In the genomic region with DNA sequence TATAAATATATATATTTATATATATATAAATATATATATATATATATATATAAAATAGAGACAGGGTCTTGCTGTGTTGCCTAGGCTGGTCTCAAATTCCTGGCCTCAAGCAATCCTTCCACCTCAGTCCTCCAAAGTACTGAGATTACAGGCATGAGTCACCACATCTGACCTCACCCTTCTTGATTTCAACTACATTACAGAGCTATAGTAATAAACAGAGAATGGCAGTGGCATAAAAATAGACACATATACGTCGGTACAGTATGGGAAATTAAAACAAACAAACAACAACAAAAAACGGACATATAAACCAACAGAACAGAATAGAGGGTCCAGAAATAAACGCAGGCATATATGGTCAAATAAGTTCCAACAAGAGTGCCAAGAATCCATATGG, we compare ENCODE assay signal across 3 cellular contexts.
TF ChIP-seq lines count a peak whose summit lies in the region.

No MANE protein-coding gene starts in this region.

TF ChIP-seq in endothelial cell of umbilical vein, 7 proteins besides CTCF, POLR2A, EP300 and RAD21 (continued from another document):
- TF ChIP-seq, protein P1, sequence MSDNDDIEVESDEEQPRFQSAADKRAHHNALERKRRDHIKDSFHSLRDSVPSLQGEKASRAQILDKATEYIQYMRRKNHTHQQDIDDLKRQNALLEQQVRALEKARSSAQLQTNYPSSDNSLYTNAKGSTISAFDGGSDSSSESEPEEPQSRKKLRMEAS (IDR thresholded peaks at IDR 0.05; ENCODE audit: insufficient read depth, insufficient read length), result no peak
- TF ChIP-seq GATA2 (IDR thresholded peaks at IDR 0.05; ENCODE audit: insufficient read depth, insufficient read length, low read depth, low read length), result no peak

TF ChIP-seq in neural cell, 6 proteins besides CTCF, POLR2A, EP300 and RAD21 (continued from another document):
- TF ChIP-seq, protein P2, sequence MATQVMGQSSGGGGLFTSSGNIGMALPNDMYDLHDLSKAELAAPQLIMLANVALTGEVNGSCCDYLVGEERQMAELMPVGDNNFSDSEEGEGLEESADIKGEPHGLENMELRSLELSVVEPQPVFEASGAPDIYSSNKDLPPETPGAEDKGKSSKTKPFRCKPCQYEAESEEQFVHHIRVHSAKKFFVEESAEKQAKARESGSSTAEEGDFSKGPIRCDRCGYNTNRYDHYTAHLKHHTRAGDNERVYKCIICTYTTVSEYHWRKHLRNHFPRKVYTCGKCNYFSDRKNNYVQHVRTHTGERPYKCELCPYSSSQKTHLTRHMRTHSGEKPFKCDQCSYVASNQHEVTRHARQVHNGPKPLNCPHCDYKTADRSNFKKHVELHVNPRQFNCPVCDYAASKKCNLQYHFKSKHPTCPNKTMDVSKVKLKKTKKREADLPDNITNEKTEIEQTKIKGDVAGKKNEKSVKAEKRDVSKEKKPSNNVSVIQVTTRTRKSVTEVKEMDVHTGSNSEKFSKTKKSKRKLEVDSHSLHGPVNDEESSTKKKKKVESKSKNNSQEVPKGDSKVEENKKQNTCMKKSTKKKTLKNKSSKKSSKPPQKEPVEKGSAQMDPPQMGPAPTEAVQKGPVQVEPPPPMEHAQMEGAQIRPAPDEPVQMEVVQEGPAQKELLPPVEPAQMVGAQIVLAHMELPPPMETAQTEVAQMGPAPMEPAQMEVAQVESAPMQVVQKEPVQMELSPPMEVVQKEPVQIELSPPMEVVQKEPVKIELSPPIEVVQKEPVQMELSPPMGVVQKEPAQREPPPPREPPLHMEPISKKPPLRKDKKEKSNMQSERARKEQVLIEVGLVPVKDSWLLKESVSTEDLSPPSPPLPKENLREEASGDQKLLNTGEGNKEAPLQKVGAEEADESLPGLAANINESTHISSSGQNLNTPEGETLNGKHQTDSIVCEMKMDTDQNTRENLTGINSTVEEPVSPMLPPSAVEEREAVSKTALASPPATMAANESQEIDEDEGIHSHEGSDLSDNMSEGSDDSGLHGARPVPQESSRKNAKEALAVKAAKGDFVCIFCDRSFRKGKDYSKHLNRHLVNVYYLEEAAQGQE (IDR thresholded peaks at IDR 0.05; ENCODE audit: borderline replicate concordance), result no peak
- TF ChIP-seq SMC3 (conservative IDR thresholded peaks at IDR 0.05; ENCODE audit: poor library complexity), result no peak
- TF ChIP-seq MXI1 (conservative IDR thresholded peaks at IDR 0.05; ENCODE audit: poor library complexity, severe bottlenecking), result no peak

TF ChIP-seq in WTC11, 78 proteins besides CTCF, POLR2A, EP300 and RAD21 (continued from another document):
- TF ChIP-seq, protein P3, sequence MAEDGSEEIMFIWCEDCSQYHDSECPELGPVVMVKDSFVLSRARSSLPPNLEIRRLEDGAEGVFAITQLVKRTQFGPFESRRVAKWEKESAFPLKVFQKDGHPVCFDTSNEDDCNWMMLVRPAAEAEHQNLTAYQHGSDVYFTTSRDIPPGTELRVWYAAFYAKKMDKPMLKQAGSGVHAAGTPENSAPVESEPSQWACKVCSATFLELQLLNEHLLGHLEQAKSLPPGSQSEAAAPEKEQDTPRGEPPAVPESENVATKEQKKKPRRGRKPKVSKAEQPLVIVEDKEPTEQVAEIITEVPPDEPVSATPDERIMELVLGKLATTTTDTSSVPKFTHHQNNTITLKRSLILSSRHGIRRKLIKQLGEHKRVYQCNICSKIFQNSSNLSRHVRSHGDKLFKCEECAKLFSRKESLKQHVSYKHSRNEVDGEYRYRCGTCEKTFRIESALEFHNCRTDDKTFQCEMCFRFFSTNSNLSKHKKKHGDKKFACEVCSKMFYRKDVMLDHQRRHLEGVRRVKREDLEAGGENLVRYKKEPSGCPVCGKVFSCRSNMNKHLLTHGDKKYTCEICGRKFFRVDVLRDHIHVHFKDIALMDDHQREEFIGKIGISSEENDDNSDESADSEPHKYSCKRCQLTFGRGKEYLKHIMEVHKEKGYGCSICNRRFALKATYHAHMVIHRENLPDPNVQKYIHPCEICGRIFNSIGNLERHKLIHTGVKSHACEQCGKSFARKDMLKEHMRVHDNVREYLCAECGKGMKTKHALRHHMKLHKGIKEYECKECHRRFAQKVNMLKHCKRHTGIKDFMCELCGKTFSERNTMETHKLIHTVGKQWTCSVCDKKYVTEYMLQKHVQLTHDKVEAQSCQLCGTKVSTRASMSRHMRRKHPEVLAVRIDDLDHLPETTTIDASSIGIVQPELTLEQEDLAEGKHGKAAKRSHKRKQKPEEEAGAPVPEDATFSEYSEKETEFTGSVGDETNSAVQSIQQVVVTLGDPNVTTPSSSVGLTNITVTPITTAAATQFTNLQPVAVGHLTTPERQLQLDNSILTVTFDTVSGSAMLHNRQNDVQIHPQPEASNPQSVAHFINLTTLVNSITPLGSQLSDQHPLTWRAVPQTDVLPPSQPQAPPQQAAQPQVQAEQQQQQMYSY (CRISPR knock-in tag; IDR thresholded peaks at IDR 0.05), result no peak
- TF ChIP-seq MXD4 (CRISPR knock-in tag; IDR thresholded peaks at IDR 0.05; ENCODE audit: borderline replicate concordance) (no peak), FOXP1 (CRISPR knock-in tag; IDR thresholded peaks at IDR 0.05; ENCODE audit: borderline replicate concordance) (no peak), SMAD4 (CRISPR knock-in tag; IDR thresholded peaks at IDR 0.05) (no peak), IRF2 (CRISPR knock-in tag; IDR thresholded peaks at IDR 0.05; ENCODE audit: borderline replicate concordance, low read depth) (no peak), JAZF1 (CRISPR knock-in tag; IDR thresholded peaks at IDR 0.05) (no peak)
- TF ChIP-seq, protein P4, sequence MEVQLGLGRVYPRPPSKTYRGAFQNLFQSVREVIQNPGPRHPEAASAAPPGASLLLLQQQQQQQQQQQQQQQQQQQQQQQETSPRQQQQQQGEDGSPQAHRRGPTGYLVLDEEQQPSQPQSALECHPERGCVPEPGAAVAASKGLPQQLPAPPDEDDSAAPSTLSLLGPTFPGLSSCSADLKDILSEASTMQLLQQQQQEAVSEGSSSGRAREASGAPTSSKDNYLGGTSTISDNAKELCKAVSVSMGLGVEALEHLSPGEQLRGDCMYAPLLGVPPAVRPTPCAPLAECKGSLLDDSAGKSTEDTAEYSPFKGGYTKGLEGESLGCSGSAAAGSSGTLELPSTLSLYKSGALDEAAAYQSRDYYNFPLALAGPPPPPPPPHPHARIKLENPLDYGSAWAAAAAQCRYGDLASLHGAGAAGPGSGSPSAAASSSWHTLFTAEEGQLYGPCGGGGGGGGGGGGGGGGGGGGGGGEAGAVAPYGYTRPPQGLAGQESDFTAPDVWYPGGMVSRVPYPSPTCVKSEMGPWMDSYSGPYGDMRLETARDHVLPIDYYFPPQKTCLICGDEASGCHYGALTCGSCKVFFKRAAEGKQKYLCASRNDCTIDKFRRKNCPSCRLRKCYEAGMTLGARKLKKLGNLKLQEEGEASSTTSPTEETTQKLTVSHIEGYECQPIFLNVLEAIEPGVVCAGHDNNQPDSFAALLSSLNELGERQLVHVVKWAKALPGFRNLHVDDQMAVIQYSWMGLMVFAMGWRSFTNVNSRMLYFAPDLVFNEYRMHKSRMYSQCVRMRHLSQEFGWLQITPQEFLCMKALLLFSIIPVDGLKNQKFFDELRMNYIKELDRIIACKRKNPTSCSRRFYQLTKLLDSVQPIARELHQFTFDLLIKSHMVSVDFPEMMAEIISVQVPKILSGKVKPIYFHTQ (CRISPR knock-in tag; IDR thresholded peaks at IDR 0.05), result no peak
- TF ChIP-seq, protein P5, sequence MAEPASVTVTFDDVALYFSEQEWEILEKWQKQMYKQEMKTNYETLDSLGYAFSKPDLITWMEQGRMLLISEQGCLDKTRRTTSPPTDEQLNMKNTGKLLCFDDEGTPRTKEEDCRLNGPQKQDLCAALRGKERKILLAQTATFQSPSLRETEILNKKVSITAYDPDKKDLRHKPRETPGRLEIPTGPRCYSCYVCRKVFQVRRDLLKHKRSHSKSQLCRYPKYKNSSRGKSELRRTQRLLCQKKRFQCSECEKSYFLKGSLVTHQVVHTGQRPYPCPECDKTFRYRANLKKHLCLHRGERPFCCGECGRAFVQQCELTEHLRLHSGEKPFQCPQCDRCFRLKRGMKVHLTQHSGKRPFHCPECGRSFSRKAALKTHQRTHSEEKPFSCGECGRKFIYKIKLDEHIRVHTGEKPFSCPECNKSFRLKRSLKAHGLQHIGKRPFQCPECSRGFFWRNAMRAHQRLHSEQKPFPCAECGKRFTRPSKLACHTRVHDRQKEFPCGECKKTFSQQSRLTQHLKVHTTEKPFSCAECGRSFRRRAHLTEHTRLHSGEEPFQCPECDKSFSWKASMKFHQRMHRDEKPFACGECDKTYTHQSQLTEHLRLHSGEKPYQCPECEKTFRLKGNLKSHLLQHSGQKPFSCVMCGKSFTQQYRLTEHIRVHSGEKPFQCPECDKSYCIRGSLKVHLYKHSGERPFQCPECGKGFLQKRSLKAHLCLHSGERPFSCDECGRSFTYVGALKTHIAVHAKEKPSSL (CRISPR knock-in tag; conservative IDR thresholded peaks at IDR 0.05), result no peak
- TF ChIP-seq, protein P6, sequence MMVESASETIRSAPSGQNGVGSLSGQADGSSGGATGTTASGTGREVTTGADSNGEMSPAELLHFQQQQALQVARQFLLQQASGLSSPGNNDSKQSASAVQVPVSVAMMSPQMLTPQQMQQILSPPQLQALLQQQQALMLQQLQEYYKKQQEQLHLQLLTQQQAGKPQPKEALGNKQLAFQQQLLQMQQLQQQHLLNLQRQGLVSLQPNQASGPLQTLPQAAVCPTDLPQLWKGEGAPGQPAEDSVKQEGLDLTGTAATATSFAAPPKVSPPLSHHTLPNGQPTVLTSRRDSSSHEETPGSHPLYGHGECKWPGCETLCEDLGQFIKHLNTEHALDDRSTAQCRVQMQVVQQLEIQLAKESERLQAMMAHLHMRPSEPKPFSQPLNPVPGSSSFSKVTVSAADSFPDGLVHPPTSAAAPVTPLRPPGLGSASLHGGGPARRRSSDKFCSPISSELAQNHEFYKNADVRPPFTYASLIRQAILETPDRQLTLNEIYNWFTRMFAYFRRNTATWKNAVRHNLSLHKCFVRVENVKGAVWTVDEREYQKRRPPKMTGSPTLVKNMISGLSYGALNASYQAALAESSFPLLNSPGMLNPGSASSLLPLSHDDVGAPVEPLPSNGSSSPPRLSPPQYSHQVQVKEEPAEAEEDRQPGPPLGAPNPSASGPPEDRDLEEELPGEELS (CRISPR knock-in tag; IDR thresholded peaks at IDR 0.05), result no peak
TF ChIP-seq in WTC11: peak in this region for 0.
